ENCODE assay signal across 2 cellular contexts in the genomic region with DNA sequence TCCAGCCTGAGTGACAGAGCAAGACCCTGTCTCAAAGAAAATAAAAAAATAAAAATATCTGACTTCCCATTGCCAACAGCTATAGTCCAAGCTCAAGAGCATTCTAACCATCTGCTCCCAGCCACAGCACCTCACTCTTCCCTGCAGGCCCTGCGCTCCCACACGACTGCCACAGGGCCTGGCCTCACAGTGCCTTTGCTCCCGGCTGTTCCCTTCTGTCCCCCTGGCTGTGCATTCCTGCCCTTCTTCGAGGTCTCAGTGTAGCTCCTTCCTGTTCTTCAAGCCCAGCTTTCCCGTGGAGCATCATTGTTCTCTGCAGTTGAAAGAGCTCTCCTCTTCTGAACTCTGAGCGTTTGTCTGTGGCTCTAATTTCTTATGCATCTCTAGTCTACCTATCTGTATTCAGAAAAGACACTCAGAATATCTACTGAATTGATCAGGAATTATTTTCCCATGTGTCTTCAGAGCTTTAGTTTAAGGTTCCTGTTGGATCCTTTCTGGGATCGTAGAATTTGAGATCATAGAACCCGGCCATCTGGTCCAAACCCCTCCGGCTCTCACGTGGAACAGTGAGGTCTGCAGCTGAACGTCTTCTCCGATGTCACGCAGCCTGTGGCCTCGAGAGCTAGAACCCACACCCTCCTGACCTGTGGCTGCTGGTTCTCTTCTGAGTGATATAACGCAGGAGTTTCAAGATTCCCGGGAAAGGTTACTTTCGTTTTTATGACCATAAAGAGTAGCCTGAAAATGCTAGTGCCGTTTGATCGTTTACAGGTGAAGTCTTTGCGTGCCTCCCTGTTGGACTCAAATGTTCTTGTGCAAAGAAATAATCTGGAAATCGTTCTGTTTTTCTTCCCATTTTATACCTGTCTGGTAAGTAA.
A peak's percentile ranks its signal among the peaks of the same experiment; 100 is the strongest.
TF ChIP-seq lines count a peak whose summit lies in the region.

No MANE protein-coding gene starts in this region.

TF ChIP-seq in HEK293, 187 proteins besides CTCF, POLR2A, EP300 and RAD21:
- TF ChIP-seq BCL11A (tag by site-specific recombination; IDR thresholded peaks at IDR 0.05; ENCODE audit: low read depth) (no peak), OSR2 (tag by site-specific recombination; IDR thresholded peaks at IDR 0.05) (no peak), ZNF426 (tag by site-specific recombination; IDR thresholded peaks at IDR 0.05) (no peak), ZNF341 (tag by site-specific recombination; IDR thresholded peaks at IDR 0.05; ENCODE audit: low read depth) (peak; percentile 48; the same call in 1 of the 2 replicates)
- TF ChIP-seq, protein P1, sequence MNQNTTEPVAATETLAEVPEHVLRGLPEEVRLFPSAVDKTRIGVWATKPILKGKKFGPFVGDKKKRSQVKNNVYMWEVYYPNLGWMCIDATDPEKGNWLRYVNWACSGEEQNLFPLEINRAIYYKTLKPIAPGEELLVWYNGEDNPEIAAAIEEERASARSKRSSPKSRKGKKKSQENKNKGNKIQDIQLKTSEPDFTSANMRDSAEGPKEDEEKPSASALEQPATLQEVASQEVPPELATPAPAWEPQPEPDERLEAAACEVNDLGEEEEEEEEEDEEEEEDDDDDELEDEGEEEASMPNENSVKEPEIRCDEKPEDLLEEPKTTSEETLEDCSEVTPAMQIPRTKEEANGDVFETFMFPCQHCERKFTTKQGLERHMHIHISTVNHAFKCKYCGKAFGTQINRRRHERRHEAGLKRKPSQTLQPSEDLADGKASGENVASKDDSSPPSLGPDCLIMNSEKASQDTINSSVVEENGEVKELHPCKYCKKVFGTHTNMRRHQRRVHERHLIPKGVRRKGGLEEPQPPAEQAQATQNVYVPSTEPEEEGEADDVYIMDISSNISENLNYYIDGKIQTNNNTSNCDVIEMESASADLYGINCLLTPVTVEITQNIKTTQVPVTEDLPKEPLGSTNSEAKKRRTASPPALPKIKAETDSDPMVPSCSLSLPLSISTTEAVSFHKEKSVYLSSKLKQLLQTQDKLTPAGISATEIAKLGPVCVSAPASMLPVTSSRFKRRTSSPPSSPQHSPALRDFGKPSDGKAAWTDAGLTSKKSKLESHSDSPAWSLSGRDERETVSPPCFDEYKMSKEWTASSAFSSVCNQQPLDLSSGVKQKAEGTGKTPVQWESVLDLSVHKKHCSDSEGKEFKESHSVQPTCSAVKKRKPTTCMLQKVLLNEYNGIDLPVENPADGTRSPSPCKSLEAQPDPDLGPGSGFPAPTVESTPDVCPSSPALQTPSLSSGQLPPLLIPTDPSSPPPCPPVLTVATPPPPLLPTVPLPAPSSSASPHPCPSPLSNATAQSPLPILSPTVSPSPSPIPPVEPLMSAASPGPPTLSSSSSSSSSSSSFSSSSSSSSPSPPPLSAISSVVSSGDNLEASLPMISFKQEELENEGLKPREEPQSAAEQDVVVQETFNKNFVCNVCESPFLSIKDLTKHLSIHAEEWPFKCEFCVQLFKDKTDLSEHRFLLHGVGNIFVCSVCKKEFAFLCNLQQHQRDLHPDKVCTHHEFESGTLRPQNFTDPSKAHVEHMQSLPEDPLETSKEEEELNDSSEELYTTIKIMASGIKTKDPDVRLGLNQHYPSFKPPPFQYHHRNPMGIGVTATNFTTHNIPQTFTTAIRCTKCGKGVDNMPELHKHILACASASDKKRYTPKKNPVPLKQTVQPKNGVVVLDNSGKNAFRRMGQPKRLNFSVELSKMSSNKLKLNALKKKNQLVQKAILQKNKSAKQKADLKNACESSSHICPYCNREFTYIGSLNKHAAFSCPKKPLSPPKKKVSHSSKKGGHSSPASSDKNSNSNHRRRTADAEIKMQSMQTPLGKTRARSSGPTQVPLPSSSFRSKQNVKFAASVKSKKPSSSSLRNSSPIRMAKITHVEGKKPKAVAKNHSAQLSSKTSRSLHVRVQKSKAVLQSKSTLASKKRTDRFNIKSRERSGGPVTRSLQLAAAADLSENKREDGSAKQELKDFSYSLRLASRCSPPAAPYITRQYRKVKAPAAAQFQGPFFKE (tag by site-specific recombination; IDR thresholded peaks at IDR 0.05; ENCODE audit: borderline replicate concordance), result no peak
- TF ChIP-seq, protein P2, sequence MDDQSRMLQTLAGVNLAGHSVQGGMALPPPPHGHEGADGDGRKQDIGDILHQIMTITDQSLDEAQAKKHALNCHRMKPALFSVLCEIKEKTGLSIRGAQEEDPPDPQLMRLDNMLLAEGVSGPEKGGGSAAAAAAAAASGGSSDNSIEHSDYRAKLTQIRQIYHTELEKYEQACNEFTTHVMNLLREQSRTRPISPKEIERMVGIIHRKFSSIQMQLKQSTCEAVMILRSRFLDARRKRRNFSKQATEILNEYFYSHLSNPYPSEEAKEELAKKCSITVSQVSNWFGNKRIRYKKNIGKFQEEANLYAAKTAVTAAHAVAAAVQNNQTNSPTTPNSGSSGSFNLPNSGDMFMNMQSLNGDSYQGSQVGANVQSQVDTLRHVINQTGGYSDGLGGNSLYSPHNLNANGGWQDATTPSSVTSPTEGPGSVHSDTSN (CRISPR knock-in tag; IDR thresholded peaks at IDR 0.05), result no peak

TF ChIP-seq in K562, 482 proteins besides CTCF, POLR2A, EP300 and RAD21:
- TF ChIP-seq ZFP36 (IDR thresholded peaks at IDR 0.05; ENCODE audit: low read depth, low read length, partially characterized antibody), result peak; percentile 8
- TF ChIP-seq SETDB1 (IDR thresholded peaks at IDR 0.05; ENCODE audit: low read length), result no peak
- TF ChIP-seq CBX8 (IDR thresholded peaks at IDR 0.05; ENCODE audit: borderline replicate concordance, extremely low read depth, low read depth, low read length, poor library complexity, severe bottlenecking), result peak; percentile 65
- TF ChIP-seq, protein P3, sequence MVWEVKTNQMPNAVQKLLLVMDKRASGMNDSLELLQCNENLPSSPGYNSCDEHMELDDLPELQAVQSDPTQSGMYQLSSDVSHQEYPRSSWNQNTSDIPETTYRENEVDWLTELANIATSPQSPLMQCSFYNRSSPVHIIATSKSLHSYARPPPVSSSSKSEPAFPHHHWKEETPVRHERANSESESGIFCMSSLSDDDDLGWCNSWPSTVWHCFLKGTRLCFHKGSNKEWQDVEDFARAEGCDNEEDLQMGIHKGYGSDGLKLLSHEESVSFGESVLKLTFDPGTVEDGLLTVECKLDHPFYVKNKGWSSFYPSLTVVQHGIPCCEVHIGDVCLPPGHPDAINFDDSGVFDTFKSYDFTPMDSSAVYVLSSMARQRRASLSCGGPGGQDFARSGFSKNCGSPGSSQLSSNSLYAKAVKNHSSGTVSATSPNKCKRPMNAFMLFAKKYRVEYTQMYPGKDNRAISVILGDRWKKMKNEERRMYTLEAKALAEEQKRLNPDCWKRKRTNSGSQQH (CRISPR knock-in tag; IDR thresholded peaks at IDR 0.05), result no peak
- TF ChIP-seq DACH1 (IDR thresholded peaks at IDR 0.05; ENCODE audit: partially characterized antibody), result no peak
- no peak for TF ChIP-seq MYBL2 (IDR thresholded peaks at IDR 0.05; ENCODE audit: low read depth)
- TF ChIP-seq MYBL2 (CRISPR knock-in tag; IDR thresholded peaks at IDR 0.05; ENCODE audit: borderline replicate concordance), result no peak
TF ChIP-seq in K562: peak in this region for 2.
